1 cellular context compared by ENCODE assay signal in genomic region chr1:52402860-52403240, GRCh38.
TF ChIP-seq lines count a peak whose summit lies in the region.

No MANE protein-coding gene starts in this region.

TF ChIP-seq in endothelial cell of umbilical vein, 7 proteins besides CTCF, POLR2A, EP300 and RAD21 (continued from another document):
- no peak for TF ChIP-seq EZH2 (IDR thresholded peaks at IDR 0.05; ENCODE audit: borderline replicate concordance, low read depth, low read length, severe bottlenecking)
- TF ChIP-seq MYC (IDR thresholded peaks at IDR 0.05; ENCODE audit: low read depth, low read length): no peak
- no peak for TF ChIP-seq FOS (IDR thresholded peaks at IDR 0.05; ENCODE audit: borderline replicate concordance, insufficient read depth, low read length)
- no peak for TF ChIP-seq POLR2AphosphoS5 (IDR thresholded peaks at IDR 0.05; ENCODE audit: insufficient read depth, low read depth, low read length)
- TF ChIP-seq JUN (IDR thresholded peaks at IDR 0.05; ENCODE audit: borderline replicate concordance, insufficient read depth, insufficient read length, low read depth): no peak
